Comparison of ENCODE assay signal across 37 cellular contexts in the genomic region with DNA sequence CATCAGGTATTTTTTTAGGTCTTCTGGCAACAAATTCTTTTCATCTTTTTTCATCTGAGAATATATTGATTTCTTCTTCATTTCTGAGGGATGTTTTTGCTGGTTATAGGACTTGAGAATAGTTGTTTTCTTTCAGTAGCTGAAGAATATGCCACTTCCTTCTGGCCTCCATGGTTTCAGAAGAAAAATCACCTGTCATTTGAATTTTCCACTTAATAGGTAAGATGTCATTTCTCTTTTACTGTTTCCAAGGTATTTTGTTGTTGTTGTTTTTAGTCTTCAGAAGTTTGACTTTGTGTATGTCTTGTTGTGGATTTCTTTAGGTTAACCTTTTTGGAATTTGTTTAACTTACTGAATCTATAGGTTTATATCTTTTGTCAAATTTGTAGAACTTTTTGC.
"Had no signal": no experiment of that assay in that cellular context is flagged by ENCODE, and none has a peak within 500 bp of the region (broad histone marks: within the 10 kb centered on the region; RNA-seq: fewer than 3 reads in every experiment).

No MANE protein-coding gene starts in this region.

- FAIRE-seq: bronchial epithelial cell, TTC549 had no signal

- H3K36me3 ChIP-seq: ascending aorta, cardiac muscle cell had no signal

- DNase-seq: activated CD4-positive, alpha-beta memory T cell treated with anti-CD3 and anti-CD28 coated beads, Interleukin-2, amount 10 ng/mL, durations not matched to agents 7 days and 5 days; activated CD4-positive, alpha-beta T cell treated with anti-CD3 and anti-CD28 coated beads for 1 hour; activated CD4-positive, alpha-beta T cell treated with anti-CD3 and anti-CD28 coated beads for 36 hours; activated CD4-positive, alpha-beta T cell treated with anti-CD3 and anti-CD28 coated beads for 48 hours; activated CD4-positive, alpha-beta T cell treated with anti-CD3 and anti-CD28 coated beads, Interleukin-2, amount 10 ng/mL, durations not matched to agents 7 days and 5 days; activated CD4-positive, alpha-beta T cell treated with anti-CD3 and anti-CD28 coated beads, Interleukin-2, amount 50 U/mL, for 48 hours; activated CD4-positive, CD25-positive, alpha-beta regulatory T cell; activated CD8-positive, alpha-beta memory T cell treated with anti-CD3 and anti-CD28 coated beads for 24 hours; activated CD8-positive, alpha-beta memory T cell treated with anti-CD3 and anti-CD28 coated beads, Interleukin-2, amount 10 ng/mL, durations not matched to agents 7 days and 5 days; activated CD8-positive, alpha-beta memory T cell treated with anti-CD3 and anti-CD28 coated beads, Interleukin-2, amount 50 U/mL, for 48 hours; activated CD8-positive, alpha-beta T cell treated with anti-CD3 and anti-CD28 coated beads, Interleukin-2, amount 10 ng/mL, durations not matched to agents 7 days and 5 days; activated effector memory CD4-positive, alpha-beta T cell treated with Interleukin-2 at 50 U/mL for 16 hours; activated gamma-delta T cell; activated naive CD4-positive, alpha-beta T cell treated with anti-CD3 and anti-CD28 coated beads, Interleukin-2, amount 10 ng/mL, durations not matched to agents 7 days and 5 days; activated naive CD4-positive, alpha-beta T cell treated with Interleukin-2 at 50 U/mL for 16 hours; activated naive CD8-positive, alpha-beta T cell treated with anti-CD3 and anti-CD28 coated beads for 36 hours; activated T-cell treated with anti-CD3 and anti-CD28 coated beads, Interleukin-2, amount 50 U/mL, for 24 hours; activated T-cell treated with anti-CD3 and anti-CD28 coated beads, Interleukin-2, amount 50 U/mL, for 48 hours; amygdala; anterior cingulate cortex; caudate nucleus; cerebellar nuclear complex; T-helper 1 cell; T-helper 2 cell; T-helper 9 cell had no signal

- ATAC-seq: activated CD4-positive, alpha-beta T cell treated with anti-CD3 and anti-CD28 coated beads for 36 hours; activated CD4-positive, CD25-positive, alpha-beta regulatory T cell treated with anti-CD3 and anti-CD28 coated beads, Interleukin-2, amount 50 U/mL, for 24 hours; activated CD8-positive, alpha-beta memory T cell treated with anti-CD3 and anti-CD28 coated beads, Interleukin-2, amount 10 ng/mL, durations not matched to agents 7 days and 5 days; activated CD8-positive, alpha-beta T cell treated with anti-CD3 and anti-CD28 coated beads, Interleukin-2, amount 10 ng/mL, durations not matched to agents 7 days and 5 days had no signal

- H3K4me1 Mint-ChIP-seq: brain had no signal

- H3K27me3 ChIP-seq: ascending aorta, cardiac muscle cell had no signal

- H3K27ac Mint-ChIP-seq: activated CD4-positive, alpha-beta memory T cell treated with anti-CD3 and anti-CD28 coated beads, Interleukin-2, amount 10 ng/mL, durations not matched to agents 7 days and 5 days; activated CD4-positive, alpha-beta T cell treated with anti-CD3 and anti-CD28 coated beads, Interleukin-2, amount 10 ng/mL, durations not matched to agents 7 days and 5 days; activated CD8-positive, alpha-beta memory T cell treated with anti-CD3 and anti-CD28 coated beads, Interleukin-2, amount 10 ng/mL, durations not matched to agents 7 days and 5 days; activated CD8-positive, alpha-beta T cell treated with anti-CD3 and anti-CD28 coated beads, Interleukin-2, amount 10 ng/mL, durations not matched to agents 7 days and 5 days; activated naive CD4-positive, alpha-beta T cell treated with anti-CD3 and anti-CD28 coated beads, Interleukin-2, amount 10 ng/mL, durations not matched to agents 7 days and 5 days; activated naive CD8-positive, alpha-beta T cell treated with anti-CD3 and anti-CD28 coated beads for 36 hours; activated T-cell treated with anti-CD3 and anti-CD28 coated beads, Interleukin-2, amount 50 U/mL, for 24 hours; activated T-helper 2 cell treated with anti-CD3 and anti-CD28 coated beads, Interferon-gamma antibody, Interleukin-2, Interleukin-4, amounts not matched to agents 10 μg/mL and 5 μg/mL and 100 μg/mL, durations not matched to agents 14 hours and 24 hours and 36 hours; brain; T-helper 1 cell treated with Interleukin-12 subunit alpha and Interleukin-12 subunit beta and Interleukin-4 antibody, amounts not matched to agents 30 μg/mL and 1 μg/mL, for 36 hours; T-helper 2 cell treated with Interferon-gamma antibody and Interleukin-4, amounts not matched to agents 5 μg/mL and 100 μg/mL, for 36 hours had no signal

- H3K27ac ChIP-seq: ascending aorta, cardiac muscle cell, VCaP had no signal

- H3K27me3 Mint-ChIP-seq: activated CD4-positive, alpha-beta memory T cell treated with anti-CD3 and anti-CD28 coated beads, Interleukin-2, amount 10 ng/mL, durations not matched to agents 7 days and 5 days; activated CD4-positive, alpha-beta T cell treated with anti-CD3 and anti-CD28 coated beads for 36 hours; activated CD4-positive, alpha-beta T cell treated with anti-CD3 and anti-CD28 coated beads, Interleukin-2, amount 10 ng/mL, durations not matched to agents 7 days and 5 days; activated CD8-positive, alpha-beta memory T cell treated with anti-CD3 and anti-CD28 coated beads, Interleukin-2, amount 10 ng/mL, durations not matched to agents 7 days and 5 days; activated naive CD4-positive, alpha-beta T cell treated with anti-CD3 and anti-CD28 coated beads, Interleukin-2, amount 10 ng/mL, durations not matched to agents 7 days and 5 days; activated naive CD4-positive, alpha-beta T cell treated with anti-CD3 and anti-CD28 coated beads, Interleukin-2, amount 50 U/mL, for 24 hours; activated naive CD8-positive, alpha-beta T cell treated with anti-CD3 and anti-CD28 coated beads for 36 hours; activated T-cell treated with anti-CD3 and anti-CD28 coated beads, Interleukin-2, amount 50 U/mL, for 24 hours; central memory CD8-positive, alpha-beta T cell had no signal

- H3K9me3 Mint-ChIP-seq: central memory CD8-positive, alpha-beta T cell had no signal

- H3K4me1 ChIP-seq: ascending aorta had no signal

- H3K36me3 Mint-ChIP-seq: brain had no signal

- H3K4me3 Mint-ChIP-seq: activated CD4-positive, alpha-beta memory T cell treated with anti-CD3 and anti-CD28 coated beads, Interleukin-2, amount 10 ng/mL, durations not matched to agents 7 days and 5 days; activated CD4-positive, alpha-beta T cell treated with anti-CD3 and anti-CD28 coated beads for 36 hours; activated CD4-positive, alpha-beta T cell treated with anti-CD3 and anti-CD28 coated beads, Interleukin-2, amount 10 ng/mL, durations not matched to agents 7 days and 5 days; activated CD8-positive, alpha-beta memory T cell treated with anti-CD3 and anti-CD28 coated beads, Interleukin-2, amount 10 ng/mL, durations not matched to agents 7 days and 5 days; activated CD8-positive, alpha-beta T cell treated with anti-CD3 and anti-CD28 coated beads, Interleukin-2, amount 10 ng/mL, durations not matched to agents 7 days and 5 days; activated naive CD4-positive, alpha-beta T cell treated with anti-CD3 and anti-CD28 coated beads, Interleukin-2, amount 10 ng/mL, durations not matched to agents 7 days and 5 days; activated naive CD4-positive, alpha-beta T cell treated with anti-CD3 and anti-CD28 coated beads, Interleukin-2, amount 50 U/mL, for 24 hours; activated naive CD8-positive, alpha-beta T cell treated with anti-CD3 and anti-CD28 coated beads for 36 hours; activated T-cell treated with anti-CD3 and anti-CD28 coated beads, Interleukin-2, amount 50 U/mL, for 24 hours; brain; central memory CD8-positive, alpha-beta T cell; T-helper 1 cell treated with Interleukin-12 subunit alpha and Interleukin-12 subunit beta and Interleukin-4 antibody, amounts not matched to agents 30 μg/mL and 1 μg/mL, for 36 hours; T-helper 2 cell treated with Interferon-gamma antibody and Interleukin-4, amounts not matched to agents 5 μg/mL and 100 μg/mL, for 36 hours had no signal

- H3K4me3 ChIP-seq: ascending aorta, cardiac muscle cell had no signal

- H3K9me3 ChIP-seq: ascending aorta had no signal
